ENCODE assay signal across 8 cellular contexts in genomic region chr17:77208217-77208808, GRCh38.
DNase-seq lines count a peak whose midpoint lies in the region; ATAC-seq, FAIRE-seq and TF ChIP-seq lines count a peak whose summit lies in the region.

No MANE protein-coding gene starts in this region.

- peak overlapping the region in 3 of 5 experiments; percentile 56 to 80 (median 60) for H3K27ac Mint-ChIP-seq in brain
- H3K27ac Mint-ChIP-seq in naive thymus-derived CD8-positive, alpha-beta T cell = no peak overlapping the region

- no peaks in the 10 kb centered on the region for H3K9me3 Mint-ChIP-seq in brain
- no peaks in the 10 kb centered on the region for H3K9me3 Mint-ChIP-seq in naive thymus-derived CD8-positive, alpha-beta T cell

- WGBS in HepG2 (ENCODE audit: low lambda C conversion rate) = 28% methylated on average over 16 of the region's 16 CpGs

- FAIRE-seq in HepG2 (lab: Jason Lieb, UNC) = peak; percentile 99

- TF ChIP-seq CTCF in A673 (conservative IDR thresholded peaks at IDR 0.05; ENCODE audit: low read depth, low read length) (no peak), brain (conservative IDR thresholded peaks at IDR 0.05) (peak in 1 of 2 experiments; percentile 22), HepG2 (CRISPR knock-in tag; IDR thresholded peaks at IDR 0.05) (peak; percentile 90)

- H3K4me2 ChIP-seq in HepG2 (ENCODE audit: low read depth, low read length) = peak overlapping the region; percentile 54

- H3K27ac ChIP-seq in A673 (ENCODE audit: low read depth, low read length, poor library complexity, severe bottlenecking) = peak overlapping the region; percentile 40
- peak overlapping the region; percentile 73 for H3K27ac ChIP-seq in HepG2 (ENCODE audit: extremely low read length, insufficient read depth, low read length)

- H3K36me3 ChIP-seq in A673 (ENCODE audit: insufficient read depth, low read length, poor library complexity, severe bottlenecking) = peaks cover 84% of the 10 kb centered on the region
- H3K36me3 ChIP-seq in HepG2 (replicated peaks in 1 of 2; ENCODE audit: control insufficient read depth in 1 of 2, insufficient read depth in 2 of 2, low read length in 2 of 2) = peaks cover 52 to 78% of the 10 kb centered on the region in 2 experiments

- no peaks in the 10 kb centered on the region for H3K27me3 Mint-ChIP-seq in brain
- H3K27me3 Mint-ChIP-seq in naive thymus-derived CD8-positive, alpha-beta T cell = no peaks in the 10 kb centered on the region

- BruUV-seq in A673 (replicated peaks; lab: Mats Ljungman, UMichigan) (no TSS peak), HepG2 (replicated peaks; lab: Mats Ljungman, UMichigan) (no TSS peak)

- no peak overlapping the region for H3K4me3 ChIP-seq in A673 (ENCODE audit: low read depth, low read length, poor library complexity, severe bottlenecking)
- H3K4me3 ChIP-seq in HepG2 (replicated peaks in 1 of 3; ENCODE audit: insufficient read depth in 1 of 3, low read depth in 2 of 3, low read length in 3 of 3) = peak overlapping the region in 1 of 3 experiments; percentile 27; a peak in 1 of 6 replicates

- peak overlapping the region; percentile 13; the same call in 1 of the 2 replicates for H3K9ac ChIP-seq in HepG2 (ENCODE audit: insufficient read depth, low read depth, low read length)

- intact Hi-C loops in A673 (cut with micrococcal nuclease; ENCODE audit: unreplicated experiment) = no loop called here
- intact Hi-C loops in HepG2 (cut with micrococcal nuclease; ENCODE audit: unreplicated experiment) = loop anchor here (1.0 to 5.0 kb wide), 5 partner anchors 39 to 122 kb away; partner anchors contain the start of gene SEC14L1

- in situ Hi-C loops in HepG2 (cut with HindIII; ENCODE audit: extremely low pct_ligation_motif_present, low pct_unique_long_range_greater_than_20kb) = no loop called here

- no peak overlapping the region for H2AFZ ChIP-seq in HepG2 (ENCODE audit: low read length)

- DNase-seq in A673 (ENCODE audit: low spot score) = no peak
- peak; percentile 93 for DNase-seq in HuH-7 (ENCODE audit: low spot score)
- peak; percentile 87 for DNase-seq in HepG2 (ENCODE audit: low spot score)
- DNase-seq in HK-2 (ENCODE audit: unreplicated experiment) = no peak
- no peak for DNase-seq in naive thymus-derived CD8-positive, alpha-beta T cell
- DNase-seq in RPMI8226 = no peak

- H3K4me1 ChIP-seq in A673 (ENCODE audit: insufficient read depth, low read length, poor library complexity, severe bottlenecking) (peaks cover 38% of the 10 kb centered on the region), HepG2 (ENCODE audit: insufficient read depth, low read length) (peaks cover 37% of the 10 kb centered on the region)

- TF ChIP-seq POLR2A in HepG2 (IDR thresholded peaks at IDR 0.05; ENCODE audit: insufficient read depth in 1 of 2, low read depth in 2 of 2, low read length in 2 of 2) = no peak; a peak in 1 of 4 replicates

- no peak overlapping the region for H3K4me3 Mint-ChIP-seq in brain
- no peak overlapping the region for H3K4me3 Mint-ChIP-seq in naive thymus-derived CD8-positive, alpha-beta T cell

- peak in 1 of 2 experiments; percentile 83; a peak in 2 of 4 replicates for TF ChIP-seq EP300 in HepG2 (IDR thresholded peaks at IDR 0.05; ENCODE audit: low read depth in 2 of 2, low read length in 2 of 2)
- TF ChIP-seq EP300 in HepG2 (CRISPR knock-in tag; IDR thresholded peaks at IDR 0.05; ENCODE audit: borderline replicate concordance) = no peak

- peaks cover 76% of the 10 kb centered on the region for H3K36me3 Mint-ChIP-seq in brain
- H3K36me3 Mint-ChIP-seq in naive thymus-derived CD8-positive, alpha-beta T cell = peaks cover 7 to 96% (median 45%) of the 10 kb centered on the region in 3 donors

- H3K27me3 ChIP-seq in A673 (replicated peaks; ENCODE audit: insufficient read depth, low read depth, low read length, poor library complexity) = no peaks in the 10 kb centered on the region
- no peaks in the 10 kb centered on the region for H3K27me3 ChIP-seq in HepG2 (ENCODE audit: control insufficient read depth in 1 of 2, insufficient read depth in 2 of 2, low read length in 2 of 2)

- H3K4me1 Mint-ChIP-seq in brain = peaks cover 19% of the 10 kb centered on the region
- H3K4me1 Mint-ChIP-seq in naive thymus-derived CD8-positive, alpha-beta T cell = peaks cover 0 to 19% (median 2%) of the 10 kb centered on the region in 4 donors

- ATAC-seq in HepG2 (peak; percentile 90), GM21529 (IDR thresholded peaks at IDR 0.05; ENCODE audit: unreplicated experiment) (no peak)
- ATAC-seq in naive thymus-derived CD8-positive, alpha-beta T cell = no peak

- TF ChIP-seq RAD21 in HepG2 (CRISPR knock-in tag; IDR thresholded peaks at IDR 0.05) = peak; percentile 77

- H4K20me1 ChIP-seq in HepG2 (ENCODE audit: insufficient read depth, low read length) = no peaks in the 10 kb centered on the region

- no peaks in the 10 kb centered on the region for H3K9me3 ChIP-seq in A673 (ENCODE audit: low read depth, low read length, poor library complexity, severe bottlenecking)
- H3K9me3 ChIP-seq in HepG2 (ENCODE audit: low read length) = no peaks in the 10 kb centered on the region

- CTCF ChIA-PET in A673 (lab: Charles Lee) = no interaction called here
- CTCF ChIA-PET in HepG2 (lab: Yijun Ruan, JAX; ENCODE audit: low intra/inter-chr PET ratio, low total read pairs) = interaction anchor here (1.7 to 1.9 kb wide), 3 partner anchors 112 to 122 kb away, joined by 5 to 18 read pairs (median 8); no protein-coding TSS in a partner anchor

- H3K79me2 ChIP-seq in HepG2 (ENCODE audit: insufficient read depth, low read length) = no peaks in the 10 kb centered on the region

- POLR2A ChIA-PET in A673 (lab: Charles Lee; ENCODE audit: low non-redundant PET) (no interaction called here), HepG2 (lab: Yijun Ruan, JAX) (interaction anchor here (0.7 to 3.3 kb wide), 15 partner anchors 47 to 124 kb away, joined by 3 to 25 read pairs (median 7); partner anchors contain the start of gene SEC14L1)
- POLR2A ChIA-PET in naive thymus-derived CD8-positive, alpha-beta T cell (lab: Charles Lee) = no interaction called here

TF ChIP-seq in HepG2, 621 proteins besides CTCF, POLR2A, EP300 and RAD21 (continues in another document):
- 0 out of 2 replicates have a peak, but pooled peaks have one; percentile 56 for TF ChIP-seq ZBTB4 (CRISPR knock-in tag; IDR thresholded peaks at IDR 0.05; ENCODE audit: borderline replicate concordance)
- TF ChIP-seq PRDM10 (CRISPR knock-in tag; IDR thresholded peaks at IDR 0.05; ENCODE audit: low read depth) = 0 out of 2 replicates have a peak, but pooled peaks have one; percentile 64

Comparison
In these comparisons a context has a peak if more than half of its experiments do, and no peak if none do; other contexts are left out.
1. DNase-seq: peak in HuH-7 (single experiment) and HepG2 (single experiment); none in A673 (single experiment), HK-2 (single experiment), naive thymus-derived CD8-positive, alpha-beta T cell (0 of 10) and RPMI8226 (single experiment).
2. H3K27ac Mint-ChIP-seq: peak in brain (3 of 5); none in naive thymus-derived CD8-positive, alpha-beta T cell (0 of 10).